8 cellular contexts compared by ENCODE assay signal in genomic region chr13:110952135-110952534, GRCh38. TPM values are rescaled to one million over a fixed set of nuclear protein-coding genes. Genes with fewer than 3 reads are reported as not detected.
A peak's percentile ranks its signal among the peaks of the same experiment; 100 is the strongest.
DNase-seq lines count a peak whose midpoint lies in the region; ATAC-seq, FAIRE-seq and TF ChIP-seq lines count a peak whose summit lies in the region.
"Not testable (repeated sequence)": the region's sequence is repeated elsewhere in the genome, so short reads cannot be mapped to it uniquely, and the experiment has no call there.

No MANE protein-coding gene starts in this region.

- not testable (repeated sequence) for H3K4me2 ChIP-seq in HepG2 (ENCODE audit: low read depth, low read length)

- not testable (repeated sequence) for TF ChIP-seq RAD21 in HepG2 (CRISPR knock-in tag; IDR thresholded peaks at IDR 0.05)

- CTCF ChIA-PET in HepG2 (lab: Yijun Ruan, JAX; ENCODE audit: low intra/inter-chr PET ratio, low total read pairs): not testable (repeated sequence)

- H4K20me1 ChIP-seq in HepG2 (ENCODE audit: insufficient read depth, low read length): not testable (repeated sequence)

- peaks cover 56% of the 10 kb centered on the region for H3K4me1 Mint-ChIP-seq in activated T-helper 1 cell treated with anti-CD3 and anti-CD28 coated beads, Interleukin-12 subunit alpha, Interleukin-12 subunit beta, Interleukin-2, Interleukin-4 antibody, amounts not matched to agents 30 ng/mL and 10 ng/mL and 1 ng/mL, durations not matched to agents 14 hours and 24 hours and 36 hours (ENCODE audit: low read depth)

- intact Hi-C loops in activated T-helper 1 cell treated with anti-CD3 and anti-CD28 coated beads, Interleukin-12 subunit alpha, Interleukin-12 subunit beta, Interleukin-2, Interleukin-4 antibody, amounts not matched to agents 30 ng/mL and 10 ng/mL and 1 ng/mL, durations not matched to agents 14 hours and 24 hours and 36 hours (cut with micrococcal nuclease); HepG2 (cut with micrococcal nuclease; ENCODE audit: unreplicated experiment): not testable (repeated sequence)

- H3K27me3 Mint-ChIP-seq in activated T-helper 1 cell treated with anti-CD3 and anti-CD28 coated beads, Interleukin-12 subunit alpha, Interleukin-12 subunit beta, Interleukin-2, Interleukin-4 antibody, amounts not matched to agents 30 ng/mL and 10 ng/mL and 1 ng/mL, durations not matched to agents 14 hours and 24 hours and 36 hours (ENCODE audit: insufficient read depth): not testable (repeated sequence)

- not testable (repeated sequence) for H3K9ac ChIP-seq in HepG2 (ENCODE audit: insufficient read depth, low read depth, low read length)

- TF ChIP-seq EP300 in HepG2 (IDR thresholded peaks at IDR 0.05; ENCODE audit: low read depth in 2 of 2, low read length in 2 of 2); HepG2 (CRISPR knock-in tag; IDR thresholded peaks at IDR 0.05; ENCODE audit: borderline replicate concordance): not testable (repeated sequence)

- H3K9me3 ChIP-seq in HepG2 (ENCODE audit: low read length): not testable (repeated sequence)

- peak; percentile 42 for FAIRE-seq in HepG2 (lab: Jason Lieb, UNC)

- 7% methylated on average over 4 of the region's 6 CpGs for WGBS in HepG2 (ENCODE audit: low lambda C conversion rate)

- H3K36me3 ChIP-seq in HepG2 (replicated peaks in 1 of 2; ENCODE audit: control insufficient read depth in 1 of 2, insufficient read depth in 2 of 2, low read length in 2 of 2): not testable (repeated sequence)

- not testable (repeated sequence) for H3K79me2 ChIP-seq in HepG2 (ENCODE audit: insufficient read depth, low read length)

- POLR2A ChIA-PET in HepG2 (lab: Yijun Ruan, JAX): not testable (repeated sequence)

- H3K4me3 Mint-ChIP-seq in activated T-helper 1 cell treated with anti-CD3 and anti-CD28 coated beads, Interleukin-12 subunit alpha, Interleukin-12 subunit beta, Interleukin-2, Interleukin-4 antibody, amounts not matched to agents 30 ng/mL and 10 ng/mL and 1 ng/mL, durations not matched to agents 14 hours and 24 hours and 36 hours: peak overlapping the region; percentile 26

- H3K4me3 ChIP-seq in HepG2 (replicated peaks in 1 of 3; ENCODE audit: insufficient read depth in 1 of 3, low read depth in 2 of 3, low read length in 3 of 3): not testable (repeated sequence)

- peak; percentile 29 for DNase-seq in RPMI7951 (ENCODE audit: low read depth)
- not testable (repeated sequence) for DNase-seq in activated T-helper 1 cell treated with anti-CD3 and anti-CD28 coated beads, Interleukin-12 subunit alpha, Interleukin-12 subunit beta, Interleukin-2, Interleukin-4 antibody, amounts not matched to agents 30 ng/mL and 10 ng/mL and 1 ng/mL, durations not matched to agents 14 hours and 24 hours and 36 hours (ENCODE audit: low spot score); HepG2 (ENCODE audit: low spot score)

- H2AFZ ChIP-seq in HepG2 (ENCODE audit: low read length): not testable (repeated sequence)

- ATAC-seq in GM18498 (IDR thresholded peaks at IDR 0.05; ENCODE audit: unreplicated experiment) (peak; percentile 65), GM19035 (IDR thresholded peaks at IDR 0.05; ENCODE audit: unreplicated experiment) (peak; percentile 55), GM21619 (IDR thresholded peaks at IDR 0.05; ENCODE audit: unreplicated experiment) (peak; percentile 62), HG02798 (IDR thresholded peaks at IDR 0.05; ENCODE audit: poor library complexity, unreplicated experiment) (peak; percentile 76), HG03432 (IDR thresholded peaks at IDR 0.05; ENCODE audit: unreplicated experiment) (peak; percentile 72)
- ATAC-seq in HepG2: not testable (repeated sequence)

- in situ Hi-C loops in HepG2 (cut with HindIII; ENCODE audit: extremely low pct_ligation_motif_present, low pct_unique_long_range_greater_than_20kb): loop anchor here (10.0 kb wide), 1 partner anchor 1443 kb away; no protein-coding TSS in a partner anchor

- H3K27ac Mint-ChIP-seq in activated T-helper 1 cell treated with anti-CD3 and anti-CD28 coated beads, Interleukin-12 subunit alpha, Interleukin-12 subunit beta, Interleukin-2, Interleukin-4 antibody, amounts not matched to agents 30 ng/mL and 10 ng/mL and 1 ng/mL, durations not matched to agents 14 hours and 24 hours and 36 hours: peak overlapping the region; percentile 81

- H3K36me3 Mint-ChIP-seq in activated T-helper 1 cell treated with anti-CD3 and anti-CD28 coated beads, Interleukin-12 subunit alpha, Interleukin-12 subunit beta, Interleukin-2, Interleukin-4 antibody, amounts not matched to agents 30 ng/mL and 10 ng/mL and 1 ng/mL, durations not matched to agents 14 hours and 24 hours and 36 hours (ENCODE audit: low read depth): not testable (repeated sequence)

- BruUV-seq in HepG2 (replicated peaks; lab: Mats Ljungman, UMichigan): not testable (repeated sequence)

- not testable (repeated sequence) for H3K27ac ChIP-seq in HepG2 (ENCODE audit: extremely low read length, insufficient read depth, low read length)

- H3K4me1 ChIP-seq in HepG2 (ENCODE audit: insufficient read depth, low read length): not testable (repeated sequence)

- H3K27me3 ChIP-seq in HepG2 (ENCODE audit: control insufficient read depth in 1 of 2, insufficient read depth in 2 of 2, low read length in 2 of 2): peaks cover 6 to 21% of the 10 kb centered on the region in 2 experiments; a peak in 2 of 5 replicates

- TF ChIP-seq POLR2A in HepG2 (IDR thresholded peaks at IDR 0.05; ENCODE audit: insufficient read depth in 1 of 2, low read depth in 2 of 2, low read length in 2 of 2): not testable (repeated sequence)

- H3K9me3 Mint-ChIP-seq in activated T-helper 1 cell treated with anti-CD3 and anti-CD28 coated beads, Interleukin-12 subunit alpha, Interleukin-12 subunit beta, Interleukin-2, Interleukin-4 antibody, amounts not matched to agents 30 ng/mL and 10 ng/mL and 1 ng/mL, durations not matched to agents 14 hours and 24 hours and 36 hours: not testable (repeated sequence)

- not testable (repeated sequence) for TF ChIP-seq CTCF in HepG2 (CRISPR knock-in tag; IDR thresholded peaks at IDR 0.05)

RNA-seq across cellular contexts. Expression of gene ANKRD10, which starts 37.3 kb away (rescaled TPM):
- 43.8 and 44.7 TPM in 2 replicates for total RNA-seq in RPMI7951 (2014; rRNA removed; shearing (Covaris generic))
- total RNA-seq in activated T-helper 1 cell treated with anti-CD3 and anti-CD28 coated beads, Interleukin-12 subunit alpha, Interleukin-12 subunit beta, Interleukin-2, Interleukin-4 antibody, amounts not matched to agents 30 ng/mL and 10 ng/mL and 1 ng/mL, durations not matched to agents 14 hours and 24 hours and 36 hours: 163 and 176 TPM in 2 replicates
- 59.6 and 108 TPM in 2 replicates for total RNA-seq in HepG2 (2016; rRNA removed; fragmentation: Illumina TruSeq; extraction: Trizol)
- 10.2 and 11.9 TPM in 2 replicates for total RNA-seq in HepG2 (2016; cell fraction: cytosol; rRNA removed; fragmentation: Illumina TruSeq; extraction: Trizol; ENCODE audit: low read depth)
- total RNA-seq in HepG2 (2016; cell fraction: insoluble cytoplasmic fraction; rRNA removed; fragmentation: Illumina TruSeq; extraction: Trizol): 59.3 and 98.0 TPM in 2 replicates
- total RNA-seq in HepG2 (2016; cell fraction: membrane; rRNA removed; fragmentation: Illumina TruSeq; extraction: Trizol): 24.2 and 38.1 TPM in 2 replicates
- 241 and 262 TPM in 2 replicates for total RNA-seq in HepG2 (2016; cell fraction: nucleus; rRNA removed; fragmentation: Illumina TruSeq; extraction: Trizol)
- polyA plus RNA-seq in HepG2 (2011; rRNA removed): 102 and 115 TPM in 2 replicates
- polyA plus RNA-seq in HepG2 (2011; cell fraction: cytosol; rRNA removed): 39.3 and 39.6 TPM in 2 replicates
- 243 and 276 TPM in 2 replicates for polyA plus RNA-seq in HepG2 (2011; cell fraction: nucleus; rRNA removed)
- polyA plus RNA-seq in HepG2 (2012): 63.9 and 67.7 TPM in 2 replicates
- polyA plus RNA-seq in HepG2 (2016; cell fraction: cytosol; fragmentation: Illumina TruSeq; extraction: Trizol; ENCODE audit: low read depth): 5.5 and 5.7 TPM in 2 replicates
- polyA plus RNA-seq in HepG2 (2016; cell fraction: insoluble cytoplasmic fraction; fragmentation: Illumina TruSeq; extraction: Trizol; ENCODE audit: low read depth): 41.1 and 41.5 TPM in 2 replicates
- polyA plus RNA-seq in HepG2 (2016; cell fraction: membrane; fragmentation: Illumina TruSeq; extraction: Trizol; ENCODE audit: low read depth): 14.4 and 23.2 TPM in 2 replicates
- polyA plus RNA-seq in HepG2 (2016; cell fraction: nucleus; fragmentation: Illumina TruSeq; extraction: Trizol; ENCODE audit: insufficient read depth, low read depth): 283 and 324 TPM in 2 replicates
- 88.1 and 160 TPM in 2 replicates for polyA minus RNA-seq in HepG2 (2011; rRNA and poly(A)+ RNA removed; ENCODE audit: low replicate concordance)
- 46.2 and 49.6 TPM in 2 replicates for polyA minus RNA-seq in HepG2 (2011; cell fraction: cytosol; rRNA and poly(A)+ RNA removed)
- polyA minus RNA-seq in HepG2 (2011; cell fraction: nucleus; rRNA and poly(A)+ RNA removed): 521 and 529 TPM in 2 replicates
